ENCODE assay signal across 21 cellular contexts in the genomic region with DNA sequence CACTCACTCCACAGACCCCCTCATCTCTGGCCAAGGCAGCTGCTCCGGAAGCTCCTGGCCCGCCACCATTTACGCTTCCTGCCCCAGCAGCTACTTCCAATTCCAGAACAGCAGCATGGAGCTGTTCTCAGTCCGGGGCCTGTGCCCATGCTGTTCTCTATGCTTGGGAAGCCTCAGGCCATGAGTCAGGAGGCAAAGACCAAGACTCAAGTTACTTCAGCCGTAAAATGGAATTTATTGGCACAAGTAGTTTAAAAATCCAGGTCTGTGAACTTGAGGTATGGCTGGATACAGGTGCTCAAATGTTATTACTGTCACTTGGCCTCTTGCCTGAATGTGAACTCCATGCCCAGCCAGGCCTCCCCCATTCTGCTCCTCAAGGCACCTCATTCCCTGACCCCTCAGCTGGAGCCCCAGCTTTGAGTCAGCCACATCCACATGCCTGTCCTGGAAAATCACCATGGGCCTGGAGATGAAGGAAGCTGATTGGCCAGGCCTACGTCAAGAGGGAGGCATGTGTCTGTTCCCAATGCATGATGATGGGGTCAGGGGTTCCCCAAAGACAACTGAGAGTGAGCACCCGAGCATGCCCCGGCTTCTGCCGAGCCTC. TPM values are rescaled to one million over a fixed set of nuclear protein-coding genes. Genes with fewer than 3 reads are reported as not detected.
DNase-seq lines count a peak whose midpoint lies in the region; ATAC-seq and TF ChIP-seq lines count a peak whose summit lies in the region.
"Had no signal": no experiment of that assay in that cellular context is flagged by ENCODE, and none has a peak within 500 bp of the region (broad histone marks: within the 10 kb centered on the region; RNA-seq: fewer than 3 reads in every experiment).

No MANE protein-coding gene starts in this region.

- H3K27me3 ChIP-seq in PC-3 (ENCODE audit: low read length): peaks cover 34% of the 10 kb centered on the region
- H3K27me3 ChIP-seq in CD8-positive, alpha-beta T cell (ENCODE audit: insufficient read depth, low read length): no peaks in the 10 kb centered on the region

- no peaks in the 10 kb centered on the region for H3K36me3 ChIP-seq in PC-3 (ENCODE audit: low read depth, low read length)
- no peaks in the 10 kb centered on the region for H3K36me3 ChIP-seq in CD8-positive, alpha-beta T cell (ENCODE audit: insufficient read depth, low read length)

- BruUV-seq in PC-3 (replicated peaks; lab: Mats Ljungman, UMichigan): no TSS peak

- no peak overlapping the region for H3K4me3 ChIP-seq in PC-3 (ENCODE audit: low read length)
- H3K4me3 ChIP-seq in CD8-positive, alpha-beta T cell (ENCODE audit: low read depth, low read length): no peak overlapping the region
- H3K4me3 ChIP-seq: GM12878, K562 had no signal

- H4K20me1 ChIP-seq in PC-3 (ENCODE audit: low read length): no peaks in the 10 kb centered on the region

- H3K9me3 Mint-ChIP-seq in osteocyte (ENCODE audit: unreplicated experiment): no peaks in the 10 kb centered on the region
- no peaks in the 10 kb centered on the region for H3K9me3 Mint-ChIP-seq in CD8-positive, alpha-beta T cell
- H3K9me3 Mint-ChIP-seq: CD4-positive, alpha-beta memory T cell had no signal

- H3K9ac ChIP-seq in PC-3 (ENCODE audit: low read length): no peak overlapping the region

- intact Hi-C loops in PC-3 (cut with micrococcal nuclease): no loop called here
- intact Hi-C loops in CD8-positive, alpha-beta T cell (cut with DNase I, micrococcal nuclease): no loop called here

- peak; percentile 31 for DNase-seq in EH (ENCODE audit: low read depth)
- peak; percentile 16 for DNase-seq in PC-3
- peak; percentile 10 for DNase-seq in glomerular visceral epithelial cell (ENCODE audit: extremely low spot score)
- DNase-seq in osteocyte (ENCODE audit: extremely low spot score, unreplicated experiment): no peak
- DNase-seq in GM20000 (ENCODE audit: low spot score): no peak
- DNase-seq in CD8-positive, alpha-beta T cell: no peak
- DNase-seq in NCI-H510A treated with DMSO at 0.1 percent for 48 hours (lab: John Stamatoyannopoulos, UW): no peak
- DNase-seq: 8988T; CD4-positive, alpha-beta memory T cell; H7; MV-4-11; NCI-H1417; NCI-H187 treated with DMSO at 0.1 percent for 48 hours; NCI-H2171; NCI-H446 treated with DMSO at 0.1 percent for 48 hours; NCI-H748 treated with DMSO at 0.1 percent for 48 hours; OCI-M1; SW 1271 had no signal

- H3F3A ChIP-seq in PC-3 (ENCODE audit: low read length, unreplicated experiment): no peaks in the 10 kb centered on the region

- ATAC-seq in PC-3 (peak; percentile 15; the same call in 1 of the 2 replicates), HG02759 (IDR thresholded peaks at IDR 0.05; ENCODE audit: unreplicated experiment) (no peak)
- ATAC-seq in CD8-positive, alpha-beta T cell: no peak
- ATAC-seq: GM12878, K562 had no signal

- no peak overlapping the region for H3K4me2 ChIP-seq in PC-3 (ENCODE audit: low read length)

- POLR2A ChIA-PET in PC-3 (lab: Charles Lee; ENCODE audit: unreplicated experiment): no interaction called here
- POLR2A ChIA-PET in CD8-positive, alpha-beta T cell (lab: Charles Lee): no interaction called here

- H3K27me3 Mint-ChIP-seq in osteocyte (ENCODE audit: unreplicated experiment): peaks cover 33% of the 10 kb centered on the region
- peaks cover 23% of the 10 kb centered on the region for H3K27me3 Mint-ChIP-seq in CD8-positive, alpha-beta T cell (ENCODE audit: low read depth)

- H3K4me1 Mint-ChIP-seq in osteocyte (ENCODE audit: unreplicated experiment): peaks cover 20% of the 10 kb centered on the region
- no peaks in the 10 kb centered on the region for H3K4me1 Mint-ChIP-seq in CD8-positive, alpha-beta T cell (ENCODE audit: low read depth)
- H3K4me1 Mint-ChIP-seq: CD4-positive, alpha-beta memory T cell had no signal

- H3K9me2 ChIP-seq in PC-3 (replicated peaks; ENCODE audit: low read length): no peaks in the 10 kb centered on the region

- H3K27ac ChIP-seq in PC-3 (ENCODE audit: low read length): no peak overlapping the region
- H3K27ac ChIP-seq in CD8-positive, alpha-beta T cell (ENCODE audit: low read depth, low read length): no peak overlapping the region

- no peak overlapping the region for H3K4me3 Mint-ChIP-seq in osteocyte (ENCODE audit: unreplicated experiment)
- H3K4me3 Mint-ChIP-seq in CD8-positive, alpha-beta T cell: no peak overlapping the region
- H3K4me3 Mint-ChIP-seq: CD4-positive, alpha-beta memory T cell had no signal

- no peaks in the 10 kb centered on the region for H3K79me2 ChIP-seq in PC-3 (ENCODE audit: low read length)

- H3K36me3 Mint-ChIP-seq in osteocyte (ENCODE audit: unreplicated experiment): no peaks in the 10 kb centered on the region
- no peaks in the 10 kb centered on the region for H3K36me3 Mint-ChIP-seq in CD8-positive, alpha-beta T cell
- H3K36me3 Mint-ChIP-seq: CD4-positive, alpha-beta memory T cell had no signal

- H2AFZ ChIP-seq in PC-3 (ENCODE audit: low read length): no peak overlapping the region

- no peaks in the 10 kb centered on the region for H3K9me3 ChIP-seq in PC-3 (ENCODE audit: low read length)
- H3K9me3 ChIP-seq in CD8-positive, alpha-beta T cell (ENCODE audit: low read length): no peaks in the 10 kb centered on the region

- peak overlapping the region; percentile 35 for H3K27ac Mint-ChIP-seq in osteocyte (ENCODE audit: unreplicated experiment)
- no peak overlapping the region for H3K27ac Mint-ChIP-seq in CD8-positive, alpha-beta T cell

- H3K4me1 ChIP-seq in PC-3 (ENCODE audit: insufficient read depth, low read length): no peaks in the 10 kb centered on the region
- H3K4me1 ChIP-seq in CD8-positive, alpha-beta T cell (ENCODE audit: insufficient read depth, low read length): no peaks in the 10 kb centered on the region

- CTCF ChIA-PET in PC-3 (lab: Charles Lee): no interaction called here
- CTCF ChIA-PET in CD8-positive, alpha-beta T cell (lab: Charles Lee): interaction anchor here (0.7 to 2.5 kb wide), 3 partner anchors 16 to 98 kb away, joined by 3 to 9 read pairs (median 3); no protein-coding TSS in a partner anchor

- TF ChIP-seq CTCF in PC-3 (conservative IDR thresholded peaks at IDR 0.05; ENCODE audit: low read depth, low read length): no peak
- no peak for TF ChIP-seq CTCF in osteocyte (IDR thresholded peaks at IDR 0.05)
- TF ChIP-seq CTCF in GM20000 (IDR thresholded peaks at IDR 0.05; ENCODE audit: extremely low read depth, missing control alignments): no peak
- no peak for TF ChIP-seq CTCF in CD8-positive, alpha-beta T cell (IDR thresholded peaks at IDR 0.05)

RNA-seq across cellular contexts. Expression of gene CACNA2D2, which starts 31.4 kb away (rescaled TPM):
- total RNA-seq in PC-3 (2014; rRNA removed) (0.17 and 0.44 TPM in 2 replicates), osteocyte (0.13 and 0.27 TPM in 2 replicates)
- 1 to 10 TPM; 7.2 to 8.7 TPM for total RNA-seq in CD8-positive, alpha-beta T cell

RNA-seq across cellular contexts. Expression of gene C3orf18, which starts 32.7 kb away (rescaled TPM):
- total RNA-seq in PC-3 (2014; rRNA removed) (31.2 and 33.9 TPM in 2 replicates), osteocyte (2.2 and 3.9 TPM in 2 replicates)
- total RNA-seq in CD8-positive, alpha-beta T cell: 1 to 10 TPM; 5.4 to 5.5 TPM

RNA-seq across cellular contexts. Expression of gene HEMK1, which starts 34.5 kb away (rescaled TPM):
- total RNA-seq in PC-3 (2014; rRNA removed) (20.3 and 22.2 TPM in 2 replicates), osteocyte (19.9 and 23.1 TPM in 2 replicates)
- total RNA-seq in CD8-positive, alpha-beta T cell: 10 to 100 TPM; 11.1 to 12.5 TPM

Comparison
In these comparisons a context has a peak if more than half of its experiments do, and no peak if none do; other contexts are left out.
1. DNase-seq: peak in EH (single experiment), PC-3 (single experiment) and glomerular visceral epithelial cell (single experiment); none in osteocyte (single experiment), GM20000 (single experiment), CD8-positive, alpha-beta T cell (0 of 7) and NCI-H510A treated with DMSO at 0.1 percent for 48 hours (single experiment).